ENCODE assay signal across 16 cellular contexts in the genomic region with DNA sequence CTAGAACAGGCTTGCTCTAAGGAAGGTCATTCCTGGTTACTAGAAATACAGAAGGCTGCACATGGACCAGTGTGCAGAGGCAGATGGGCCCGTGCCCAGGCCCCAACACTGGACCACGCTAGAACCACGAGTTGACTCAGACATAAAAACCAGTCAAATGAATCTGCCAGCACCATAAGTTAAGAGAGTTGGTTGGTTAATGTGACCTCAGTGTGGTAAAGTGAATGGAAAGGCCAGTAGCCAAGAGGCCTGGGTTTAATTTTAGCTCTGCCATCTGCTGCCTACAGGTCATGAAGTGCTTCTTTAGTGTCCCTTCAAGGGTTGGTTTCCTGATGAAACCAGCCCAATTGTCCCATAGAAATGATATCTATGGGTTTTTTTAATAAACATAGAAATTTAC.
"Had no signal": no experiment of that assay in that cellular context is flagged by ENCODE, and none has a peak within 500 bp of the region (broad histone marks: within the 10 kb centered on the region; RNA-seq: fewer than 3 reads in every experiment).

No MANE protein-coding gene starts in this region.

- DNase-seq: activated CD4-positive, alpha-beta T cell treated with anti-CD3 and anti-CD28 coated beads for 48 hours; activated CD8-positive, alpha-beta T cell treated with anti-CD3 and anti-CD28 coated beads, Interleukin-2, amount 10 ng/mL, durations not matched to agents 7 days and 5 days; activated naive CD4-positive, alpha-beta T cell treated with anti-CD3 and anti-CD28 coated beads for 36 hours; colonic mucosa; effector CD4-positive, alpha-beta T cell; immature natural killer cell; left colon; mucosa of descending colon; stimulated activated CD4-positive, alpha-beta T cell treated with anti-CD3 and anti-CD28 coated beads, Interleukin-15, amount 100 ng/mL, for 24 hours; stimulated activated CD4-positive, alpha-beta T cell treated with anti-CD3 and anti-CD28 coated beads, Interleukin-4, amount 100 ng/mL, for 24 hours; T-helper 9 cell; upper lobe of left lung had no signal

- H3K27ac Mint-ChIP-seq: activated CD8-positive, alpha-beta T cell treated with anti-CD3 and anti-CD28 coated beads, Interleukin-2, amount 10 ng/mL, durations not matched to agents 7 days and 5 days; activated naive CD4-positive, alpha-beta T cell treated with anti-CD3 and anti-CD28 coated beads for 36 hours; activated T-helper 1 cell treated with anti-CD3 and anti-CD28 coated beads, Interleukin-12 subunit alpha, Interleukin-12 subunit beta, Interleukin-2, Interleukin-4 antibody, amounts not matched to agents 30 ng/mL and 10 ng/mL and 1 ng/mL, durations not matched to agents 14 hours and 24 hours and 36 hours; immature natural killer cell; natural killer cell treated with Interleukin-12 subunit alpha and Interleukin-12 subunit beta and Interleukin-15 and Interleukin-18, amount 100 ng/mL, for 72 hours; stimulated activated naive CD8-positive, alpha-beta T cell treated with anti-CD3 and anti-CD28 coated beads, Interleukin-15, Interleukin-2, amounts not matched to agents 100 ng/mL and 50 ng/mL, for 24 hours had no signal

- H3K9me3 ChIP-seq: colonic mucosa had no signal

- H3K4me3 Mint-ChIP-seq: activated CD8-positive, alpha-beta T cell treated with anti-CD3 and anti-CD28 coated beads, Interleukin-2, amount 10 ng/mL, durations not matched to agents 7 days and 5 days; activated naive CD4-positive, alpha-beta T cell treated with anti-CD3 and anti-CD28 coated beads for 36 hours; activated T-helper 1 cell treated with anti-CD3 and anti-CD28 coated beads, Interleukin-12 subunit alpha, Interleukin-12 subunit beta, Interleukin-2, Interleukin-4 antibody, amounts not matched to agents 30 ng/mL and 10 ng/mL and 1 ng/mL, durations not matched to agents 14 hours and 24 hours and 36 hours; immature natural killer cell; natural killer cell treated with Interleukin-12 subunit alpha and Interleukin-12 subunit beta and Interleukin-15 and Interleukin-18, amount 100 ng/mL, for 72 hours; stimulated activated naive CD8-positive, alpha-beta T cell treated with anti-CD3 and anti-CD28 coated beads, Interleukin-15, Interleukin-2, amounts not matched to agents 100 ng/mL and 50 ng/mL, for 24 hours had no signal

- H3K4me1 ChIP-seq: colonic mucosa had no signal

- H3K9me3 Mint-ChIP-seq: natural killer cell treated with Interleukin-12 subunit alpha and Interleukin-12 subunit beta and Interleukin-15 and Interleukin-18, amount 100 ng/mL, for 72 hours had no signal

- H3K4me3 ChIP-seq: cardiac muscle cell, colonic mucosa, mucosa of descending colon, upper lobe of left lung had no signal

- H3K27ac ChIP-seq: cardiac muscle cell, colonic mucosa had no signal

- H3K27me3 ChIP-seq: cardiac muscle cell, colonic mucosa, upper lobe of left lung had no signal

- H3K36me3 ChIP-seq: cardiac muscle cell, colonic mucosa, upper lobe of left lung had no signal
